13 cellular contexts compared by ENCODE assay signal in genomic region chr10:71359364-71360046, GRCh38. TPM values are rescaled to one million over a fixed set of nuclear protein-coding genes. Genes with fewer than 3 reads are reported as not detected.
DNase-seq lines count a peak whose midpoint lies in the region; ATAC-seq and TF ChIP-seq lines count a peak whose summit lies in the region.
"Had no signal": no experiment of that assay in that cellular context is flagged by ENCODE, and none has a peak within 500 bp of the region (broad histone marks: within the 10 kb centered on the region; RNA-seq: fewer than 3 reads in every experiment).

No MANE protein-coding gene starts in this region.

- peak; percentile 54 for ATAC-seq in GM19372 (IDR thresholded peaks at IDR 0.05; ENCODE audit: low read depth, unreplicated experiment)

- peaks cover 0 to 76% (median 17%) of the 10 kb centered on the region in 6 donors for H3K36me3 ChIP-seq in spleen

- no peak overlapping the region for H3K4me3 Mint-ChIP-seq in type B pancreatic cell
- H3K4me3 Mint-ChIP-seq: stimulated activated naive CD8-positive, alpha-beta T cell treated with anti-CD3 and anti-CD28 coated beads, Interleukin-15, Interleukin-2, amounts not matched to agents 100 ng/mL and 50 ng/mL, for 24 hours had no signal

- peaks cover 0 to 25% (median 4%) of the 10 kb centered on the region in 6 donors for H3K4me1 ChIP-seq in spleen

- TF ChIP-seq CTCF in fibroblast of mammary gland (conservative IDR thresholded peaks at IDR 0.05; ENCODE audit: control insufficient read depth, insufficient read depth, low read depth, low read length) = no peak
- TF ChIP-seq CTCF in spleen (IDR thresholded peaks at IDR 0.05 in 8 of 11, conservative IDR thresholded peaks at IDR 0.05 in 3 of 11) = no peak
- TF ChIP-seq CTCF in type B pancreatic cell (conservative IDR thresholded peaks at IDR 0.05) = no peak

- no peak overlapping the region for H3K4me3 ChIP-seq in fibroblast of mammary gland (ENCODE audit: control insufficient read depth, low read depth, low read length)
- H3K4me3 ChIP-seq in spleen = no peak overlapping the region

- no peak overlapping the region for H3K27ac Mint-ChIP-seq in type B pancreatic cell
- H3K27ac Mint-ChIP-seq: stimulated activated naive CD8-positive, alpha-beta T cell treated with anti-CD3 and anti-CD28 coated beads, Interleukin-15, Interleukin-2, amounts not matched to agents 100 ng/mL and 50 ng/mL, for 24 hours had no signal

- H3K36me3 Mint-ChIP-seq in type B pancreatic cell = peaks cover 18% of the 10 kb centered on the region

- no peak for TF ChIP-seq POLR2A in spleen (IDR thresholded peaks at IDR 0.05)

- H3K27me3 Mint-ChIP-seq in type B pancreatic cell = no peaks in the 10 kb centered on the region
- H3K27me3 Mint-ChIP-seq: stimulated activated naive CD8-positive, alpha-beta T cell treated with anti-CD3 and anti-CD28 coated beads, Interleukin-15, Interleukin-2, amounts not matched to agents 100 ng/mL and 50 ng/mL, for 24 hours had no signal

- 30 to 55% (median 43%) methylated on average over 9 of the region's 9 CpGs for WGBS in spleen, 5 donors

- peaks cover 9% of the 10 kb centered on the region for H3K4me1 Mint-ChIP-seq in type B pancreatic cell (ENCODE audit: unreplicated experiment)

- H3K9me3 ChIP-seq in spleen = no peaks in the 10 kb centered on the region

- H3K27me3 ChIP-seq in spleen (replicated peaks in 1 of 7) = no peaks in the 10 kb centered on the region

- DNase-seq in Kasumi-1 (lab: John Stamatoyannopoulos, UW) = peak; percentile 83 to 88
- DNase-seq in fibroblast of mammary gland (ENCODE audit: low read depth) = peak; percentile 34
- DNase-seq in spleen = no peak
- no peak for DNase-seq in NCI-H748 (lab: John Stamatoyannopoulos, UW; ENCODE audit: unreplicated experiment)
- DNase-seq in ureter (ENCODE audit: low spot score) = no peak
- no peak for DNase-seq in activated CD8-positive, alpha-beta memory T cell treated with anti-CD3 and anti-CD28 coated beads, Interleukin-2, amount 50 U/mL, for 48 hours
- no peak for DNase-seq in type B pancreatic cell (ENCODE audit: extremely low spot score, unreplicated experiment)
- DNase-seq: Calu3, midbrain, NCI-H1048, SHP77 treated with DMSO at 0.1 percent for 48 hours had no signal

- no peaks in the 10 kb centered on the region for H3K9me3 Mint-ChIP-seq in type B pancreatic cell
- H3K9me3 Mint-ChIP-seq: stimulated activated naive CD8-positive, alpha-beta T cell treated with anti-CD3 and anti-CD28 coated beads, Interleukin-15, Interleukin-2, amounts not matched to agents 100 ng/mL and 50 ng/mL, for 24 hours had no signal

- peak overlapping the region in 6 of 8 donors; percentile 38 to 79 (median 64) for H3K27ac ChIP-seq in spleen

- intact Hi-C loops in spleen (cut with DNase I; ENCODE audit: low total_unique reads) = no loop called here

RNA-seq across cellular contexts. Expression of gene CDH23, which starts 37.2 kb away (rescaled TPM):
- 10 to 100 TPM in 5 of 7 donors, 1 to 10 TPM in 2; 8.4 to 19.9 (median 12.8) TPM for total RNA-seq in spleen
- 1 to 10 TPM; 2.0 to 4.8 (median 3.3) TPM for polyA plus RNA-seq in spleen
- total RNA-seq in ureter = 79.3 TPM
- 7.4 and 9.4 TPM in 2 replicates for total RNA-seq in type B pancreatic cell (ENCODE audit: low replicate concordance)

RNA-seq across cellular contexts. Expression of gene SLC29A3, which starts 40.4 kb away (rescaled TPM):
- 10 to 100 TPM in 3 of 7 donors, 1 to 10 TPM in 4; 7.5 to 15.6 (median 9.3) TPM for total RNA-seq in spleen
- polyA plus RNA-seq in spleen = 1 to 10 TPM; 3.3 to 7.7 (median 4.8) TPM
- 22.4 TPM for total RNA-seq in ureter
- 8.8 and 11.1 TPM in 2 replicates for total RNA-seq in type B pancreatic cell (ENCODE audit: low replicate concordance)

Comparison
In these comparisons a context has a peak if more than half of its experiments do, and no peak if none do; other contexts are left out.
1. DNase-seq: peak in Kasumi-1 (2 of 2) and fibroblast of mammary gland (single experiment); none in spleen (single experiment), NCI-H748 (single experiment), ureter (single experiment), activated CD8-positive, alpha-beta memory T cell treated with anti-CD3 and anti-CD28 coated beads, Interleukin-2, amount 50 U/mL, for 48 hours (single experiment) and type B pancreatic cell (single experiment).